Comparison of ENCODE assay signal across 16 cellular contexts in the genomic region with DNA sequence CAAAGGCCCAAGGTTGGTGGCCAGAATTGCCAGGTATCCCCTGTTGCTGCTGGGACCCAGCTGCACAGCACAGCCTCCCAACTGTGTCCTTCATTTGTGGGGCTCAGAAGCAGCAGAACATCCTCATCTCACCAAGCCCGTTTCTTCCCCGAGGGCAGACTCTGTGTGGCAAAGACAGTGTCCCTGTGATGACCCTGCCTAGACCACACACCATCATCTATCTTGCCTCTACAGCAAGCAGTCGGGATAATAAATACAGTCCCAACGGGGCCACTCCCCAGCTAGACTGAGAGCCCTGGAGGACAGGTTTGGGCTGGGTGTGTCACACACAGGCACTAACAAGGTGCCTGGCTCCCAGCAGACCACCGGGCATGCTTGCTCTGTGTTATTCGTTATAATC.
DNase-seq lines count a peak whose midpoint lies in the region; ATAC-seq and TF ChIP-seq lines count a peak whose summit lies in the region.
"Had no signal": no experiment of that assay in that cellular context is flagged by ENCODE, and none has a peak within 500 bp of the region (broad histone marks: within the 10 kb centered on the region; RNA-seq: fewer than 3 reads in every experiment).

No MANE protein-coding gene starts in this region.

- H3K9me3 Mint-ChIP-seq in stimulated activated naive CD8-positive, alpha-beta T cell treated with anti-CD3 and anti-CD28 coated beads, Interleukin-15, amount 100 ng/mL, for 72 hours, result peaks cover 0 to 7% of the 10 kb centered on the region in 2 donors
- H3K9me3 Mint-ChIP-seq: GM23338 had no signal

- H3K27ac Mint-ChIP-seq in stimulated activated naive CD8-positive, alpha-beta T cell treated with anti-CD3 and anti-CD28 coated beads, Interleukin-15, amount 100 ng/mL, for 72 hours, result no peak overlapping the region
- H3K27ac Mint-ChIP-seq: GM23338 had no signal

- no peaks in the 10 kb centered on the region for H3K27me3 Mint-ChIP-seq in stimulated activated naive CD8-positive, alpha-beta T cell treated with anti-CD3 and anti-CD28 coated beads, Interleukin-15, amount 100 ng/mL, for 72 hours

- no peaks in the 10 kb centered on the region for H3K4me1 Mint-ChIP-seq in stimulated activated naive CD8-positive, alpha-beta T cell treated with anti-CD3 and anti-CD28 coated beads, Interleukin-15, amount 100 ng/mL, for 72 hours
- H3K4me1 Mint-ChIP-seq: GM23338 had no signal

- H3K27ac ChIP-seq in coronary artery, result no peak overlapping the region
- H3K27ac ChIP-seq: A549, C4-2B had no signal

- no peak for TF ChIP-seq CTCF in coronary artery (IDR thresholded peaks at IDR 0.05)

- peak; percentile 28 for ATAC-seq in stimulated activated naive CD8-positive, alpha-beta T cell treated with anti-CD3 and anti-CD28 coated beads, Interleukin-15, amount 100 ng/mL, for 72 hours
- ATAC-seq in stimulated activated naive CD8-positive, alpha-beta T cell treated with anti-CD3 and anti-CD28 coated beads, Interleukin-15, Interleukin-2, amounts not matched to agents 100 U/mL and 50 U/mL, for 24 hours, result no peak
- ATAC-seq: A549, GM23338 had no signal

- DNase-seq in stimulated activated naive CD8-positive, alpha-beta T cell treated with anti-CD3 and anti-CD28 coated beads, Interleukin-15, amount 100 ng/mL, for 72 hours, result no peak
- DNase-seq in stimulated activated naive CD8-positive, alpha-beta T cell treated with anti-CD3 and anti-CD28 coated beads, Interleukin-15, Interleukin-2, amounts not matched to agents 100 U/mL and 50 U/mL, for 24 hours, result no peak
- peak; percentile 45 for DNase-seq in coronary artery (ENCODE audit: low spot score)
- peak; percentile 39 for DNase-seq in mesenteric fat pad (ENCODE audit: low spot score)
- DNase-seq in ureter (ENCODE audit: low spot score), result peak; percentile 35
- DNase-seq in stimulated activated CD4-positive, alpha-beta T cell treated with anti-CD3 and anti-CD28 coated beads, Interleukin-1b, Interleukin-23, amount 100 ng/mL, for 48 hours, result no peak
- no peak for DNase-seq in kidney tubule cell (ENCODE audit: low spot score)
- DNase-seq in NCI-H748 treated with DMSO at 0.1 percent for 48 hours (lab: John Stamatoyannopoulos, UW), result no peak
- DNase-seq: BE2C; CD4-positive, alpha-beta memory T cell; DMS153; DMS79 treated with DMSO at 0.1 percent for 48 hours; EL had no signal

- no peak overlapping the region for H3K4me3 ChIP-seq in coronary artery
- H3K4me3 ChIP-seq: A549, GM23338 had no signal

- H3K4me3 Mint-ChIP-seq in stimulated activated naive CD8-positive, alpha-beta T cell treated with anti-CD3 and anti-CD28 coated beads, Interleukin-15, amount 100 ng/mL, for 72 hours, result no peak overlapping the region
- H3K4me3 Mint-ChIP-seq: CD4-positive, alpha-beta memory T cell; GM23338 had no signal

Comparison
In these comparisons a context has a peak if more than half of its experiments do, and no peak if none do; other contexts are left out.
1. DNase-seq: peak in coronary artery (single experiment), mesenteric fat pad (single experiment) and ureter (single experiment); none in stimulated activated naive CD8-positive, alpha-beta T cell treated with anti-CD3 and anti-CD28 coated beads, Interleukin-15, amount 100 ng/mL, for 72 hours (0 of 2), stimulated activated naive CD8-positive, alpha-beta T cell treated with anti-CD3 and anti-CD28 coated beads, Interleukin-15, Interleukin-2, amounts not matched to agents 100 U/mL and 50 U/mL, for 24 hours (single experiment), stimulated activated CD4-positive, alpha-beta T cell treated with anti-CD3 and anti-CD28 coated beads, Interleukin-1b, Interleukin-23, amount 100 ng/mL, for 48 hours (single experiment), kidney tubule cell (single experiment) and NCI-H748 treated with DMSO at 0.1 percent for 48 hours (single experiment).